10 cellular contexts compared by ENCODE assay signal in genomic region chr2:234251326-234252271, GRCh38.
DNase-seq lines count a peak whose midpoint lies in the region; ATAC-seq, FAIRE-seq and TF ChIP-seq lines count a peak whose summit lies in the region.
"Had no signal": no experiment of that assay in that cellular context is flagged by ENCODE, and none has a peak within 500 bp of the region (broad histone marks: within the 10 kb centered on the region; RNA-seq: fewer than 3 reads in every experiment).

No MANE protein-coding gene starts in this region.

- TF ChIP-seq EP300 in H1 (IDR thresholded peaks at IDR 0.05; ENCODE audit: borderline replicate concordance in 1 of 2, low read depth in 2 of 2, low read length in 2 of 2), result no peak

- no peak for FAIRE-seq in H1 (lab: Jason Lieb, UNC)

- H3K18ac ChIP-seq in H1 (ENCODE audit: extremely low read depth, low read length), result no peak overlapping the region; the same call in 1 of the 2 replicates

- no peak for TF ChIP-seq POLR2A in H1 (IDR thresholded peaks at IDR 0.05; ENCODE audit: control extremely low read depth in 1 of 2, low read depth in 2 of 2, low read length in 2 of 2)

- no peaks in the 10 kb centered on the region for H3K4me1 ChIP-seq in H1 (replicated peaks in 1 of 4; ENCODE audit: control insufficient read depth in 3 of 4, insufficient read depth in 4 of 4, low read length in 3 of 4)

- H3K79me1 ChIP-seq in H1 (ENCODE audit: low read depth, low read length), result no peaks in the 10 kb centered on the region

- no peak overlapping the region for H2AFZ ChIP-seq in H1 (ENCODE audit: low read length)

- no peaks in the 10 kb centered on the region for H3K36me3 ChIP-seq in BJ (ENCODE audit: control insufficient read depth, insufficient read depth, low read length)
- peaks cover 0 to 5% (median 0%) of the 10 kb centered on the region in 4 experiments; a peak in 1 of 8 replicates for H3K36me3 ChIP-seq in H1 (ENCODE audit: control insufficient read depth in 2 of 4, insufficient read depth in 4 of 4, low read length in 3 of 4)

- H3K27ac ChIP-seq in H1 (ENCODE audit: low read depth, low read length), result no peak overlapping the region

- no peak overlapping the region for H3K23ac ChIP-seq in H1 (ENCODE audit: insufficient read length)

- H2AK5ac ChIP-seq in H1 (ENCODE audit: low read depth, low read length), result 0 out of 2 replicates have a peak overlapping the region, but pooled peaks have one; percentile 39

- no peak for ATAC-seq in GM21529 (IDR thresholded peaks at IDR 0.05; ENCODE audit: unreplicated experiment)

- no peak overlapping the region for H3K4ac ChIP-seq in H1 (replicated peaks; ENCODE audit: insufficient read length, low read depth, low read length)

- H3K27me3 ChIP-seq in BJ (ENCODE audit: control insufficient read depth, insufficient read depth, low read length) (peaks cover 7% of the 10 kb centered on the region), H1 (replicated peaks in 1 of 4; ENCODE audit: control insufficient read depth in 3 of 4, extremely low read depth in 1 of 4, insufficient read depth in 3 of 4, low read length in 3 of 4) (no peaks in the 10 kb centered on the region)

- H3K4me3 ChIP-seq in BJ (ENCODE audit: low read depth, low read length) (no peak overlapping the region), H1 (ENCODE audit: extremely low read depth in 1 of 4, insufficient read depth in 2 of 4, low read depth in 3 of 4, low read length in 4 of 4) (no peak overlapping the region)

- H3K23me2 ChIP-seq in H1 (ENCODE audit: low read depth, low read length), result no peaks in the 10 kb centered on the region

- TF ChIP-seq RAD21 in H1 (IDR thresholded peaks at IDR 0.05 in 1 of 2, conservative IDR thresholded peaks at IDR 0.05 in 1 of 2; ENCODE audit: low read depth in 2 of 2, low read length in 2 of 2), result no peak

- no peak overlapping the region for H3K4me2 ChIP-seq in H1 (ENCODE audit: insufficient read depth in 1 of 2, low read depth in 2 of 2, low read length in 2 of 2)

- no peak overlapping the region for H2BK20ac ChIP-seq in H1 (ENCODE audit: low read length)

- H3K56ac ChIP-seq in H1 (replicated peaks; ENCODE audit: insufficient read length, low read depth, low read length), result no peak overlapping the region

- H4K5ac ChIP-seq in H1 (ENCODE audit: insufficient read length, low read depth, low read length), result no peak overlapping the region

- TF ChIP-seq CTCF in BJ (IDR thresholded peaks at IDR 0.05; ENCODE audit: insufficient read depth, low read depth, low read length) (no peak), H1 (IDR thresholded peaks at IDR 0.05; ENCODE audit: control extremely low read depth in 1 of 3, insufficient read depth in 1 of 3, low read depth in 1 of 3, low read length in 3 of 3) (no peak)

- no peak overlapping the region for H4K8ac ChIP-seq in H1 (ENCODE audit: extremely low read depth, insufficient read depth, low read length)

- no peak overlapping the region for H2BK15ac ChIP-seq in H1 (ENCODE audit: low read length)

- no peaks in the 10 kb centered on the region for H3K79me2 ChIP-seq in H1 (ENCODE audit: control insufficient read depth in 1 of 2, insufficient read depth in 2 of 2, low read length in 2 of 2)

- H3K9ac ChIP-seq in H1 (replicated peaks in 1 of 4; ENCODE audit: extremely low read depth in 1 of 4, low read depth in 3 of 4, low read length in 3 of 4), result no peak overlapping the region

- 87% methylated on average over 8 of the region's 8 CpGs; no CpG with 5 or more reads in 1 of the 2 experiments for WGBS in H1 (ENCODE audit: extremely low coverage in 1 of 2, insufficient coverage in 1 of 2, insufficient read length in 1 of 2, insufficient replicate concordance in 2 of 2, low coverage in 1 of 2, low lambda C conversion rate in 2 of 2, missing lambda C conversion rate in 1 of 2), 2 experiments

- no peak overlapping the region for H2BK120ac ChIP-seq in H1 (replicated peaks; ENCODE audit: low read depth, low read length)

- POLR2A ChIA-PET in BJ (lab: Charles Lee), result no interaction called here
- POLR2A ChIA-PET in H1 (lab: Charles Lee; ENCODE audit: partially characterized antibody), result no interaction called here

- H3K9me3 ChIP-seq in H1 (ENCODE audit: insufficient read depth in 2 of 2, low read depth in 1 of 2, low read length in 1 of 2), result peaks cover 3 to 13% of the 10 kb centered on the region in 2 experiments; a peak in 3 of 4 replicates

- H4K91ac ChIP-seq in H1 (replicated peaks; ENCODE audit: insufficient read length, low read length), result no peak overlapping the region

- no peak overlapping the region for H3K14ac ChIP-seq in H1 (ENCODE audit: insufficient read length)

- H4K20me1 ChIP-seq in H1 (replicated peaks in 1 of 2; ENCODE audit: control insufficient read depth in 1 of 2, insufficient read depth in 2 of 2, low read length in 2 of 2), result no peaks in the 10 kb centered on the region

- DNase-seq in BJ (ENCODE audit: low read depth), result peak; percentile 96
- peak; percentile 30 for DNase-seq in NCI-H460 (ENCODE audit: extremely low read depth, low read depth)
- DNase-seq in H1 (ENCODE audit: low read depth in 1 of 2, low spot score in 2 of 2), result no peak
- peak; percentile 96 for DNase-seq in non-pigmented ciliary epithelial cell (ENCODE audit: low read depth)
- no peak for DNase-seq in NCI-H2029 treated with DMSO at 0.1 percent for 48 hours (lab: John Stamatoyannopoulos, UW)
- no peak for DNase-seq in effector CD4-positive, alpha-beta T cell
- DNase-seq in NCI-H187 (lab: John Stamatoyannopoulos, UW), result no peak
- DNase-seq: endodermal cell, MM.1S had no signal

- CTCF ChIA-PET in BJ (lab: Yijun Ruan, JAX), result interaction anchor here (0.6 to 1.5 kb wide), 6 partner anchors 16 to 698 kb away, joined by 3 to 7 read pairs (median 3); no protein-coding TSS in a partner anchor
- CTCF ChIA-PET in H1 (lab: Charles Lee; ENCODE audit: partially characterized antibody), result interaction anchor here (0.6 to 1.6 kb wide), 5 partner anchors 8 to 109 kb away, joined by 3 to 5 read pairs (median 3); no protein-coding TSS in a partner anchor

- no peak overlapping the region for H2BK5ac ChIP-seq in H1 (ENCODE audit: low read depth, low read length)

- no peak overlapping the region for H2BK12ac ChIP-seq in H1 (ENCODE audit: low read depth, low read length)

TF ChIP-seq in H1, 55 proteins besides CTCF, POLR2A, EP300 and RAD21:
- TF ChIP-seq GABPA (IDR thresholded peaks at IDR 0.05; ENCODE audit: borderline replicate concordance, insufficient read depth, low read length), result no peak
- no peak for TF ChIP-seq MAX (IDR thresholded peaks at IDR 0.05)
- TF ChIP-seq BRCA1 (IDR thresholded peaks at IDR 0.05; ENCODE audit: low read depth, low read length), result no peak
- no peak for TF ChIP-seq EGR1 (IDR thresholded peaks at IDR 0.05; ENCODE audit: borderline replicate concordance, low read depth, low read length)
- TF ChIP-seq TCF12 (IDR thresholded peaks at IDR 0.05; ENCODE audit: low read depth, low read length), result no peak
- TF ChIP-seq YY1 (IDR thresholded peaks at IDR 0.05; ENCODE audit: low read depth, low read length), result no peak
- no peak for TF ChIP-seq NANOG (IDR thresholded peaks at IDR 0.05; ENCODE audit: insufficient read depth, low read depth, low read length, poor library complexity, severe bottlenecking)
- TF ChIP-seq TAF7 (optimal IDR thresholded peaks at IDR 0.05; ENCODE audit: borderline replicate concordance, low read depth, low read length), result no peak
- no peak for TF ChIP-seq JUN (IDR thresholded peaks at IDR 0.05; ENCODE audit: low read depth, low read length)
- TF ChIP-seq CREB1 (IDR thresholded peaks at IDR 0.05), result no peak
- TF ChIP-seq JUND (IDR thresholded peaks at IDR 0.05; ENCODE audit: low read length), result no peak
- TF ChIP-seq CBX8 (IDR thresholded peaks at IDR 0.05; ENCODE audit: borderline replicate concordance, low read depth, low read length), result no peak
- TF ChIP-seq MAFK (IDR thresholded peaks at IDR 0.05; ENCODE audit: low read depth, low read length), result no peak
- TF ChIP-seq TEAD4 (IDR thresholded peaks at IDR 0.05; ENCODE audit: low read depth, low read length), result no peak
- TF ChIP-seq POU5F1 (IDR thresholded peaks at IDR 0.05; ENCODE audit: low read depth, low read length), result no peak

Comparison
In these comparisons a context has a peak if more than half of its experiments do, and no peak if none do; other contexts are left out.
1. DNase-seq: peak in BJ (single experiment), NCI-H460 (single experiment) and non-pigmented ciliary epithelial cell (single experiment); none in H1 (0 of 2), NCI-H2029 treated with DMSO at 0.1 percent for 48 hours (single experiment), effector CD4-positive, alpha-beta T cell (single experiment) and NCI-H187 (0 of 2).